Comparison of ENCODE assay signal across 1 cellular context in the genomic region with DNA sequence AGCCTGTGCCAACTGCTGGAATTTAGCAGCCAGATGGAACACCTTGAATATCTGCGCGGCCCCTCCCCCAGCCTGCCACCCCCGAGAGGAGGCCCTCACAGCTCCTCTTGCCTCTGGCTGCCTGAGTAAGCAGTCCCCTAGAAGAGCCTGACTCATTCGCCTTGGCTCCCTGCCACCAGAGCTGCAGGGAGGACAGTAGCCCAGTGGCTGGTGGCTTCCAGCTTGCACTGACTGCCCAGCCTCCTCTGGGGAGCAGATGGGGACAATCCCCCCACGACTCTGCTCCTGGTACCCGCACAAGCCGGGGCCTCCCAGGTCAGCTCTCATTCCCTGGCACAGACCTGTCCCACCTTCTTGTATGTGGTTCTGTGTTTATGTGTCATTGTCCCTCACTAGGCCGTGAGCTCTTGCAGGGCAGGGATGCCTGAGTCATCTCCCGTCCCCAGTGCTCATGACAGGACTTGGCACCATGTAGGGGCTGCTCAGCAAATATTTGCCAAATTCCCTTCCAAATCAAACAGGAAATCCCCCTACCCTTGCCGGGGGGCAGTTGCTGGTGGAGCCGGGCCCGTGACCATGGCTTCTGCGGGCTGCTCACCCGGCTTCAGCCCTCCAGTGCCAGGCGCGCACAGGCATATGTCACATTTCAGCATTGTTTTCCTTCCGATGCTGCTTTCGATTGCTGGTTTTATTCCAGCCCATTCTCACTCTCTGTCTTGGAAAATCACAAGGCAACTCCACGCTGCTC.
A peak's percentile ranks its signal among the peaks of the same experiment; 100 is the strongest.
TF ChIP-seq lines count a peak whose summit lies in the region.

No MANE protein-coding gene starts in this region.

TF ChIP-seq in HEK293, 187 proteins besides CTCF, POLR2A, EP300 and RAD21 (continued from another document):
- TF ChIP-seq, protein P1, sequence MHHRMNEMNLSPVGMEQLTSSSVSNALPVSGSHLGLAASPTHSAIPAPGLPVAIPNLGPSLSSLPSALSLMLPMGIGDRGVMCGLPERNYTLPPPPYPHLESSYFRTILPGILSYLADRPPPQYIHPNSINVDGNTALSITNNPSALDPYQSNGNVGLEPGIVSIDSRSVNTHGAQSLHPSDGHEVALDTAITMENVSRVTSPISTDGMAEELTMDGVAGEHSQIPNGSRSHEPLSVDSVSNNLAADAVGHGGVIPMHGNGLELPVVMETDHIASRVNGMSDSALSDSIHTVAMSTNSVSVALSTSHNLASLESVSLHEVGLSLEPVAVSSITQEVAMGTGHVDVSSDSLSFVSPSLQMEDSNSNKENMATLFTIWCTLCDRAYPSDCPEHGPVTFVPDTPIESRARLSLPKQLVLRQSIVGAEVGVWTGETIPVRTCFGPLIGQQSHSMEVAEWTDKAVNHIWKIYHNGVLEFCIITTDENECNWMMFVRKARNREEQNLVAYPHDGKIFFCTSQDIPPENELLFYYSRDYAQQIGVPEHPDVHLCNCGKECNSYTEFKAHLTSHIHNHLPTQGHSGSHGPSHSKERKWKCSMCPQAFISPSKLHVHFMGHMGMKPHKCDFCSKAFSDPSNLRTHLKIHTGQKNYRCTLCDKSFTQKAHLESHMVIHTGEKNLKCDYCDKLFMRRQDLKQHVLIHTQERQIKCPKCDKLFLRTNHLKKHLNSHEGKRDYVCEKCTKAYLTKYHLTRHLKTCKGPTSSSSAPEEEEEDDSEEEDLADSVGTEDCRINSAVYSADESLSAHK (tag by site-specific recombination; IDR thresholded peaks at IDR 0.05), result no peak
- peak; percentile 89 for TF ChIP-seq GLIS2 (tag by site-specific recombination; IDR thresholded peaks at IDR 0.05)
- TF ChIP-seq ZNF341 (tag by site-specific recombination; IDR thresholded peaks at IDR 0.05; ENCODE audit: low read depth), result peak; percentile 93
- peak; percentile 60 for TF ChIP-seq ZNF335 (tag by site-specific recombination; conservative IDR thresholded peaks at IDR 0.05)
- TF ChIP-seq, protein P2, sequence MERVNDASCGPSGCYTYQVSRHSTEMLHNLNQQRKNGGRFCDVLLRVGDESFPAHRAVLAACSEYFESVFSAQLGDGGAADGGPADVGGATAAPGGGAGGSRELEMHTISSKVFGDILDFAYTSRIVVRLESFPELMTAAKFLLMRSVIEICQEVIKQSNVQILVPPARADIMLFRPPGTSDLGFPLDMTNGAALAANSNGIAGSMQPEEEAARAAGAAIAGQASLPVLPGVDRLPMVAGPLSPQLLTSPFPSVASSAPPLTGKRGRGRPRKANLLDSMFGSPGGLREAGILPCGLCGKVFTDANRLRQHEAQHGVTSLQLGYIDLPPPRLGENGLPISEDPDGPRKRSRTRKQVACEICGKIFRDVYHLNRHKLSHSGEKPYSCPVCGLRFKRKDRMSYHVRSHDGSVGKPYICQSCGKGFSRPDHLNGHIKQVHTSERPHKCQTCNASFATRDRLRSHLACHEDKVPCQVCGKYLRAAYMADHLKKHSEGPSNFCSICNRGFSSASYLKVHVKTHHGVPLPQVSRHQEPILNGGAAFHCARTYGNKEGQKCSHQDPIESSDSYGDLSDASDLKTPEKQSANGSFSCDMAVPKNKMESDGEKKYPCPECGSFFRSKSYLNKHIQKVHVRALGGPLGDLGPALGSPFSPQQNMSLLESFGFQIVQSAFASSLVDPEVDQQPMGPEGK (tag by site-specific recombination; IDR thresholded peaks at IDR 0.05), result peak; percentile 95
- TF ChIP-seq ZNF610 (tag by site-specific recombination; IDR thresholded peaks at IDR 0.05; ENCODE audit: borderline replicate concordance), result no peak
- peak; percentile 94 for TF ChIP-seq GLIS1 (tag by site-specific recombination; IDR thresholded peaks at IDR 0.05)
- TF ChIP-seq ZNF692 (tag by site-specific recombination; IDR thresholded peaks at IDR 0.05), result peak; percentile 66
- TF ChIP-seq HOXC10 (CRISPR knock-in tag; IDR thresholded peaks at IDR 0.05), result no peak
- no peak for TF ChIP-seq ZNF138 (tag by site-specific recombination; IDR thresholded peaks at IDR 0.05; ENCODE audit: borderline replicate concordance)
- TF ChIP-seq ZNF394 (tag by site-specific recombination; IDR thresholded peaks at IDR 0.05; ENCODE audit: borderline replicate concordance), result peak; percentile 66; the same call in 1 of the 2 replicates
- 0 out of 2 replicates have a peak, but pooled peaks have one; percentile 35 for TF ChIP-seq ZFP37 (tag by site-specific recombination; IDR thresholded peaks at IDR 0.05)
- TF ChIP-seq ZBTB17 (tag by site-specific recombination; IDR thresholded peaks at IDR 0.05), result peak; percentile 78
